18 cellular contexts compared by ENCODE assay signal in the genomic region with DNA sequence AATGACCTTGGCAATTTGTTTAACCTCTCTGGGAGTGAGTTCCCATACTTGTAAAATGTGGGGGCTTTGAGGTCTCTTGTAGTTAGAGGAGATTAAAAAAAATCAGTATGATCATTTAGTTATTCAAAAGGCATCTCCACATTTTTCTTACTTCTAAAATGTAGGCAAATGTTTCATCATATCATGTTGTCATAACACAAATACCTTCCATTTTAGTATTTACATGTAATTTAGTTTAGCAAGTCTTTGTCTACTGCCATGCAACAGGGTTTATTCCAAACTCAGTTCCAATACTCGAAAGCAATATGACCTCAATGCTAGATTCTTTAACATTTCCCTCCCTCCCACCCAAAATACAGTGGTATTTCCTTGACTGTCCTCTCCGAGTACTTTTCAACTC.
"Had no signal": no experiment of that assay in that cellular context is flagged by ENCODE, and none has a peak within 500 bp of the region (broad histone marks: within the 10 kb centered on the region; RNA-seq: fewer than 3 reads in every experiment).

No MANE protein-coding gene starts in this region.

- ATAC-seq: Panc1, PC-3 had no signal

- H3K9me2 ChIP-seq: SK-N-SH had no signal

- H3K27ac ChIP-seq: RWPE1 had no signal

- H3K9me3 ChIP-seq: SK-N-SH had no signal

- DNase-seq: KBM-7, NCI-H1092 treated with DMSO at 0.1 percent for 48 hours, NCI-H1436, NCI-H187, NCI-H2029, NCI-H2081 treated with DMSO at 0.1 percent for 48 hours, NCI-H2171, NCI-H226, NCI-H446, NCI-H510A, NCI-H524 treated with DMSO at 0.1 percent for 48 hours, NCI-H69, NCI-H774, PC-3, SHP77, SK-N-SH had no signal

- H3K9ac ChIP-seq: SK-N-SH had no signal

- H3K4me2 ChIP-seq: SK-N-SH had no signal
